ENCODE assay signal across 1 cellular context in genomic region chr9:87498046-87498815, GRCh38.
TF ChIP-seq lines count a peak whose summit lies in the region.

No MANE protein-coding gene starts in this region.

TF ChIP-seq in HEK293, 187 proteins besides CTCF, POLR2A, EP300 and RAD21 (continued from another document):
- TF ChIP-seq ZNF704 (tag by site-specific recombination; IDR thresholded peaks at IDR 0.05) (no peak), ZBTB48 (tag by site-specific recombination; IDR thresholded peaks at IDR 0.05) (0 out of 2 replicates have a peak, but pooled peaks have one; percentile 5), ZNF645 (tag by site-specific recombination; IDR thresholded peaks at IDR 0.05) (no peak), ZNF639 (tag by site-specific recombination; IDR thresholded peaks at IDR 0.05) (no peak), ZNF501 (tag by site-specific recombination; IDR thresholded peaks at IDR 0.05) (peak; percentile 54; the same call in 1 of the 2 replicates), ZNF248 (tag by site-specific recombination; IDR thresholded peaks at IDR 0.05) (no peak), ZNF169 (tag by site-specific recombination; IDR thresholded peaks at IDR 0.05) (no peak), ZBTB7A (tag by site-specific recombination; IDR thresholded peaks at IDR 0.05; ENCODE audit: low read depth) (no peak), ZNF660 (tag by site-specific recombination; IDR thresholded peaks at IDR 0.05) (no peak), ZFP37 (tag by site-specific recombination; IDR thresholded peaks at IDR 0.05) (no peak), ZNF26 (tag by site-specific recombination; IDR thresholded peaks at IDR 0.05) (no peak), ZFP3 (tag by site-specific recombination; IDR thresholded peaks at IDR 0.05; ENCODE audit: low read depth) (no peak), WT1 (tag by site-specific recombination; IDR thresholded peaks at IDR 0.05) (no peak), SALL2 (tag by site-specific recombination; IDR thresholded peaks at IDR 0.05; ENCODE audit: borderline replicate concordance) (no peak), GLI4 (tag by site-specific recombination; IDR thresholded peaks at IDR 0.05) (no peak), ZNF48 (tag by site-specific recombination; IDR thresholded peaks at IDR 0.05) (no peak), KLF1 (tag by site-specific recombination; IDR thresholded peaks at IDR 0.05) (peak; percentile 16; the same call in 1 of the 2 replicates), SP2 (tag by site-specific recombination; IDR thresholded peaks at IDR 0.05) (peak; percentile 62), ZNF600 (tag by site-specific recombination; IDR thresholded peaks at IDR 0.05) (no peak; the same call in 1 of the 2 replicates), GLIS1 (tag by site-specific recombination; IDR thresholded peaks at IDR 0.05) (0 out of 2 replicates have a peak, but pooled peaks have one; percentile 5), ZNF174 (tag by site-specific recombination; IDR thresholded peaks at IDR 0.05) (no peak), ZNF530 (tag by site-specific recombination; IDR thresholded peaks at IDR 0.05; ENCODE audit: low read depth) (no peak), ZNF133 (tag by site-specific recombination; IDR thresholded peaks at IDR 0.05) (no peak)
